ENCODE assay signal across 16 cellular contexts in the genomic region with DNA sequence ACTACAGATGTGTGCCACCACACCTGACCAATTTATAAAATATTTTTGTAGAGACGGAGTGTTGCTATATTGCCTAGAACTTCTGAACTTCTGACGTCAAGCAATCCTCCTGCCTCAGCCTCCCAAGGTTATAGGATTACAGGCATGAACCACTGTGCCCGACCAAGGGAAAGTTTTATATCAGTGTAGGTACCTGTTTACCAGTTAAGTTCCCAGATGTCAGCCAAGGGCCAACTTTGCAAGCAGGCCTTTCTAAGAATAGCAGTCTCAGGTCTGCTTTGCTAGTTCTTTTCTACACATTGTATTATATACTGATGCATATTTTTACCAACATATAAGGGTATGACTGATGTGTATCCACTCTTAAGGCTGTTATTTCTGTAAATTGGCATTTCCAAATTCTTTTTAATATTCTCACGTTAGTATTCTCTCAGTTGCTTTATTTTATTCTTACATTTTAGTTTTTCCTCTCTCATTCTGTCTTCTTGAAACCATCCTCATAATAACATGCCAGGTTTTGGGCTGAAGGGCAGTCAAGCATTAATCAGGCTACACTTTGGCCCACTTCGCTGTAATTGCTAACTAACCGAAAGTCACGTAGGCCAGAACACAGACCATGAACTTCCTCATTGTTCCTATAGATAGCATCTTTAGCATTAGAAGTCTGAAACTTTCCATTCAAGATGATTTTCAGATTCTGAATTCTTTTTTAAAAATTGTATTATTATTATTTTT. TPM values are rescaled to one million over a fixed set of nuclear protein-coding genes. Genes with fewer than 3 reads are reported as not detected.
A peak's percentile ranks its signal among the peaks of the same experiment; 100 is the strongest.
DNase-seq lines count a peak whose midpoint lies in the region; ATAC-seq and TF ChIP-seq lines count a peak whose summit lies in the region.
"Had no signal": no experiment of that assay in that cellular context is flagged by ENCODE, and none has a peak within 500 bp of the region (broad histone marks: within the 10 kb centered on the region; RNA-seq: fewer than 3 reads in every experiment).

No MANE protein-coding gene starts in this region.

- CTCF ChIA-PET in Calu3 (lab: Charles Lee), result no interaction called here

- H3K27ac Mint-ChIP-seq in endothelial cell (ENCODE audit: unreplicated experiment), result no peak overlapping the region
- no peak overlapping the region for H3K27ac Mint-ChIP-seq in Calu3 (ENCODE audit: unreplicated experiment)
- H3K27ac Mint-ChIP-seq: CD4-positive, alpha-beta T cell had no signal

- H3K4me1 Mint-ChIP-seq in endothelial cell (ENCODE audit: unreplicated experiment) (peaks cover 4% of the 10 kb centered on the region), Calu3 (ENCODE audit: low read depth, unreplicated experiment) (peaks cover 26% of the 10 kb centered on the region)

- no peaks in the 10 kb centered on the region for H3K9me3 ChIP-seq in SU-DHL-6 (ENCODE audit: insufficient read depth, low read length)
- H3K9me3 ChIP-seq: lower lobe of right lung, SJSA1 had no signal

- H3K79me2 ChIP-seq in SU-DHL-6 (ENCODE audit: insufficient read depth, low read length), result no peaks in the 10 kb centered on the region

- TF ChIP-seq CTCF in SU-DHL-6 (IDR thresholded peaks at IDR 0.05; ENCODE audit: insufficient read depth, low read length, poor library complexity, severe bottlenecking) (no peak), endothelial cell (IDR thresholded peaks at IDR 0.05; ENCODE audit: unreplicated experiment) (no peak), Calu3 (IDR thresholded peaks at IDR 0.05; ENCODE audit: unreplicated experiment) (no peak)

- H3K4me2 ChIP-seq in SU-DHL-6 (ENCODE audit: low read depth, low read length, poor library complexity, severe bottlenecking), result peak overlapping the region; percentile 56

- H3K9ac ChIP-seq in SU-DHL-6 (ENCODE audit: low read length), result no peak overlapping the region

- DNase-seq in endothelial cell (ENCODE audit: low spot score), result no peak
- DNase-seq in NCI-H526 treated with DMSO at 0.1 percent for 48 hours (lab: John Stamatoyannopoulos, UW), result no peak
- DNase-seq in stimulated activated naive CD4-positive, alpha-beta T cell treated with Interleukin-2 at 50 U/mL for 16 hours (lab: John Stamatoyannopoulos, UW), result no peak
- DNase-seq in Calu3, result no peak
- DNase-seq: activated CD8-positive, alpha-beta memory T cell treated with anti-CD3 and anti-CD28 coated beads for 24 hours; anterior cingulate cortex; CD4-positive, alpha-beta T cell; lower lobe of right lung; NCI-H1417 treated with DMSO at 0.1 percent for 48 hours had no signal

- no TSS peak for BruUV-seq in Calu3 (replicated peaks; lab: Mats Ljungman, UMichigan)

- H3K4me3 ChIP-seq in SU-DHL-6 (ENCODE audit: insufficient read depth, low read length, poor library complexity, severe bottlenecking), result no peak overlapping the region
- H3K4me3 ChIP-seq: lower lobe of right lung, SJSA1 had no signal

- ATAC-seq in GM18502 (IDR thresholded peaks at IDR 0.05; ENCODE audit: poor library complexity, unreplicated experiment), result peak; percentile 70
- peak; percentile 69 for ATAC-seq in GM21423 (IDR thresholded peaks at IDR 0.05; ENCODE audit: unreplicated experiment)
- ATAC-seq in HG03103 (IDR thresholded peaks at IDR 0.05; ENCODE audit: low read depth, unreplicated experiment), result peak; percentile 58
- ATAC-seq: lower lobe of right lung; stimulated activated effector memory CD8-positive, alpha-beta T cell treated with anti-CD3 and anti-CD28 coated beads, Interleukin-12 subunit alpha, Interleukin-12 subunit beta, amount 100 ng/mL, for 72 hours had no signal

- no peaks in the 10 kb centered on the region for H3K36me3 ChIP-seq in SU-DHL-6 (ENCODE audit: low read length)
- H3K36me3 ChIP-seq: lower lobe of right lung had no signal

- H4K20me1 ChIP-seq in SU-DHL-6 (ENCODE audit: low read depth, low read length), result no peaks in the 10 kb centered on the region

- no peaks in the 10 kb centered on the region for H3K9me2 ChIP-seq in SU-DHL-6 (replicated peaks; ENCODE audit: insufficient read depth, low read length)

- no peak overlapping the region for H2AFZ ChIP-seq in SU-DHL-6 (ENCODE audit: low read depth, low read length, severe bottlenecking)

- no peaks in the 10 kb centered on the region for H3K27me3 ChIP-seq in SU-DHL-6 (ENCODE audit: low read length)

- H3K36me3 Mint-ChIP-seq in endothelial cell (ENCODE audit: low read depth, unreplicated experiment) (no peaks in the 10 kb centered on the region), Calu3 (ENCODE audit: insufficient read depth, unreplicated experiment) (peaks cover 8% of the 10 kb centered on the region)

- H3K4me3 Mint-ChIP-seq in endothelial cell (ENCODE audit: unreplicated experiment), result no peak overlapping the region
- H3K4me3 Mint-ChIP-seq in Calu3 (ENCODE audit: low read depth, unreplicated experiment), result no peak overlapping the region
- H3K4me3 Mint-ChIP-seq: CD4-positive, alpha-beta T cell; stimulated activated effector memory CD8-positive, alpha-beta T cell treated with anti-CD3 and anti-CD28 coated beads, Interleukin-12 subunit alpha, Interleukin-12 subunit beta, amount 100 ng/mL, for 72 hours had no signal

- H3F3A ChIP-seq in SU-DHL-6 (ENCODE audit: insufficient read depth), result peaks cover 31% of the 10 kb centered on the region

- peaks cover 3% of the 10 kb centered on the region for H3K27me3 Mint-ChIP-seq in endothelial cell (ENCODE audit: unreplicated experiment)
- no peaks in the 10 kb centered on the region for H3K27me3 Mint-ChIP-seq in Calu3 (ENCODE audit: unreplicated experiment)

- no peaks in the 10 kb centered on the region for H3K9me3 Mint-ChIP-seq in endothelial cell (ENCODE audit: unreplicated experiment)
- no peaks in the 10 kb centered on the region for H3K9me3 Mint-ChIP-seq in Calu3 (ENCODE audit: low read depth, unreplicated experiment)
- H3K9me3 Mint-ChIP-seq: CD4-positive, alpha-beta T cell; stimulated activated effector memory CD8-positive, alpha-beta T cell treated with anti-CD3 and anti-CD28 coated beads, Interleukin-12 subunit alpha, Interleukin-12 subunit beta, amount 100 ng/mL, for 72 hours had no signal

- H3K27ac ChIP-seq in SU-DHL-6 (ENCODE audit: low read depth, low read length), result peak overlapping the region; percentile 73
- H3K27ac ChIP-seq: lower lobe of right lung, SJSA1 had no signal

- intact Hi-C loops in Calu3 (cut with micrococcal nuclease; ENCODE audit: unreplicated experiment), result no loop called here

RNA-seq across cellular contexts. Expression of gene CXXC1, which starts 25.0 kb away (rescaled TPM):
- total RNA-seq in endothelial cell (ENCODE audit: unreplicated experiment) (71.7 TPM), Calu3 (2022) (75.1 and 95.2 TPM in 2 replicates)

RNA-seq across cellular contexts. Expression of gene MBD1, which starts 31.1 kb away (rescaled TPM):
- 65.1 TPM for total RNA-seq in endothelial cell (ENCODE audit: unreplicated experiment)
- 70.5 and 88.0 TPM in 2 replicates for total RNA-seq in Calu3 (2022)

RNA-seq across cellular contexts. Expression of gene CFAP53, which starts 46.2 kb away (rescaled TPM):
- total RNA-seq in endothelial cell (ENCODE audit: unreplicated experiment) (0.56 TPM), Calu3 (2022) (0.94 and 0.98 TPM in 2 replicates)
- total RNA-seq: skeletal muscle tissue had no signal
